In genomic region chr18:8779251-8779650, GRCh38 we compare ENCODE assay signal across 16 cellular contexts.
DNase-seq lines count a peak whose midpoint lies in the region; ATAC-seq and TF ChIP-seq lines count a peak whose summit lies in the region.
"Had no signal": no experiment of that assay in that cellular context is flagged by ENCODE, and none has a peak within 500 bp of the region (broad histone marks: within the 10 kb centered on the region; RNA-seq: fewer than 3 reads in every experiment).

No MANE protein-coding gene starts in this region.

- no peak overlapping the region for H3K4me2 ChIP-seq in mesenchymal stem cell (ENCODE audit: low read length, poor library complexity, severe bottlenecking)
- H3K4me2 ChIP-seq: PC-9 had no signal

- no peak overlapping the region for H2BK15ac ChIP-seq in mesenchymal stem cell (ENCODE audit: low read depth, poor library complexity, severe bottlenecking)

- no peak overlapping the region for H3K23ac ChIP-seq in mesenchymal stem cell (ENCODE audit: low read length in 2 of 2)

- H3K27me3 ChIP-seq in mesenchymal stem cell (ENCODE audit: control insufficient read depth in 1 of 2, insufficient read depth in 1 of 2, low read length in 2 of 2) (no peaks in the 10 kb centered on the region), stomach smooth muscle (ENCODE audit: control insufficient read depth in 1 of 2, insufficient read depth in 2 of 2, low read length in 2 of 2) (no peaks in the 10 kb centered on the region), heart right ventricle (no peaks in the 10 kb centered on the region), uterus (no peaks in the 10 kb centered on the region)

- WGBS in mesenchymal stem cell = 97% methylated on average over 14 of the region's 14 CpGs
- 88 to 90% methylated on average over 14 of the region's 14 CpGs for WGBS in heart right ventricle, 2 donors

- peaks cover 38% of the 10 kb centered on the region for H3K4me1 ChIP-seq in mesenchymal stem cell (ENCODE audit: control insufficient read depth, insufficient read depth, low read depth, low read length)
- H3K4me1 ChIP-seq in stomach smooth muscle (ENCODE audit: control insufficient read depth, insufficient read depth, low read length) = peaks cover 44% of the 10 kb centered on the region
- H3K4me1 ChIP-seq in heart right ventricle = no peaks in the 10 kb centered on the region
- H3K4me1 ChIP-seq in uterus = no peaks in the 10 kb centered on the region

- ATAC-seq in heart right ventricle = no peak

- H3K9ac ChIP-seq in mesenchymal stem cell (ENCODE audit: low read length) (no peak overlapping the region), stomach smooth muscle (ENCODE audit: low read length in 2 of 2) (no peak overlapping the region)

- no peak overlapping the region for H3K14ac ChIP-seq in mesenchymal stem cell (ENCODE audit: low read length in 2 of 2)

- no peak overlapping the region for H2AFZ ChIP-seq in mesenchymal stem cell (ENCODE audit: low read depth, low read length)
- H2AFZ ChIP-seq: PC-9 had no signal

- no peak overlapping the region for H3K4ac ChIP-seq in mesenchymal stem cell (ENCODE audit: low read depth in 1 of 2, low read length in 2 of 2)

- H3K4me3 ChIP-seq in mesenchymal stem cell (ENCODE audit: insufficient read depth in 1 of 2, low read depth in 1 of 2, low read length in 2 of 2) (no peak overlapping the region), stomach smooth muscle (ENCODE audit: low read length in 2 of 2) (no peak overlapping the region), heart right ventricle (no peak overlapping the region), uterus (no peak overlapping the region)
- H3K4me3 ChIP-seq: PC-9 had no signal

- H3K18ac ChIP-seq in mesenchymal stem cell (ENCODE audit: low read depth in 1 of 2, low read length in 2 of 2) = no peak overlapping the region

- H3K36me3 ChIP-seq in mesenchymal stem cell (ENCODE audit: control insufficient read depth in 1 of 2, insufficient read depth in 2 of 2, low read depth in 1 of 2, low read length in 2 of 2) (peaks cover 54 to 81% of the 10 kb centered on the region in 2 experiments), stomach smooth muscle (ENCODE audit: control insufficient read depth in 2 of 2, insufficient read depth in 2 of 2, low read length in 2 of 2) (peaks cover 9 to 12% of the 10 kb centered on the region in 2 donors), heart right ventricle (peaks cover 0 to 6% (median 0%) of the 10 kb centered on the region in 9 donors), uterus (no peaks in the 10 kb centered on the region)

- peaks cover 22% of the 10 kb centered on the region for H3K79me1 ChIP-seq in mesenchymal stem cell (replicated peaks; ENCODE audit: low read length, poor library complexity, severe bottlenecking)

- no peak overlapping the region for H4K8ac ChIP-seq in mesenchymal stem cell (ENCODE audit: low read length)

- H3K9me3 ChIP-seq in mesenchymal stem cell (ENCODE audit: control insufficient read depth, low read length) = no peaks in the 10 kb centered on the region
- H3K9me3 ChIP-seq in stomach smooth muscle (ENCODE audit: control insufficient read depth in 2 of 2, low read length in 2 of 2) = no peaks in the 10 kb centered on the region
- no peaks in the 10 kb centered on the region for H3K9me3 ChIP-seq in heart right ventricle
- H3K9me3 ChIP-seq in uterus = no peaks in the 10 kb centered on the region

- H2BK5ac ChIP-seq in mesenchymal stem cell (ENCODE audit: low read depth, low read length, poor library complexity, severe bottlenecking) = no peak overlapping the region

- TF ChIP-seq CTCF in heart right ventricle (IDR thresholded peaks at IDR 0.05) (no peak), uterus (IDR thresholded peaks at IDR 0.05) (no peak)

- intact Hi-C loops in heart right ventricle (cut with DNase I) = no loop called here
- intact Hi-C loops in uterus (cut with DNase I; ENCODE audit: low total_unique reads) = no loop called here

- no peak overlapping the region for H2BK120ac ChIP-seq in mesenchymal stem cell (ENCODE audit: low read depth, low read length)

- peak overlapping the region; percentile 86 for H3K27ac ChIP-seq in mesenchymal stem cell (ENCODE audit: low read length, poor library complexity, severe bottlenecking)
- peak overlapping the region; percentile 58 for H3K27ac ChIP-seq in stomach smooth muscle (ENCODE audit: low read length)
- no peak overlapping the region for H3K27ac ChIP-seq in heart right ventricle
- H3K27ac ChIP-seq in uterus = no peak overlapping the region
- H3K27ac ChIP-seq: 22Rv1, PC-9, RWPE1 had no signal

- no peak for TF ChIP-seq POLR2A in uterus (IDR thresholded peaks at IDR 0.05)

- DNase-seq in NCI-H146 (lab: John Stamatoyannopoulos, UW) (peak; percentile 26), NCI-H146 treated with DMSO at 0.1 percent for 48 hours (lab: John Stamatoyannopoulos, UW; ENCODE audit: unreplicated experiment) (no peak), NCI-H510A (lab: John Stamatoyannopoulos, UW) (peak; percentile 56), mesenchymal stem cell (no peak), heart right ventricle (no peak), uterus (no peak)
- no peak for DNase-seq in stimulated activated CD4-positive, alpha-beta T cell treated with anti-CD3 and anti-CD28 coated beads, Interleukin-1b, Interleukin-23, amount 100 ng/mL, for 48 hours
- DNase-seq: CD8-positive, alpha-beta memory T cell; DMS79; NCI-H1930; NCI-H446 treated with DMSO at 0.1 percent for 48 hours; NCI-H774; PC-9 had no signal

- H2AK5ac ChIP-seq in mesenchymal stem cell (ENCODE audit: low read length, severe bottlenecking) = peak overlapping the region; percentile 50

- H2BK12ac ChIP-seq in mesenchymal stem cell (ENCODE audit: low read length in 2 of 2) = no peak overlapping the region

- H4K91ac ChIP-seq in mesenchymal stem cell (ENCODE audit: low read length) = no peak overlapping the region

Comparison
In these comparisons a context has a peak if more than half of its experiments do, and no peak if none do; other contexts are left out.
1. DNase-seq: peak in NCI-H146 (single experiment) and NCI-H510A (single experiment); none in NCI-H146 treated with DMSO at 0.1 percent for 48 hours (single experiment), mesenchymal stem cell (single experiment), stimulated activated CD4-positive, alpha-beta T cell treated with anti-CD3 and anti-CD28 coated beads, Interleukin-1b, Interleukin-23, amount 100 ng/mL, for 48 hours (single experiment), heart right ventricle (0 of 2) and uterus (0 of 2).
2. H3K27ac ChIP-seq: peak in mesenchymal stem cell (single experiment) and stomach smooth muscle (single experiment); none in heart right ventricle (0 of 10) and uterus (0 of 2).